ENCODE assay signal across 11 cellular contexts in the genomic region with DNA sequence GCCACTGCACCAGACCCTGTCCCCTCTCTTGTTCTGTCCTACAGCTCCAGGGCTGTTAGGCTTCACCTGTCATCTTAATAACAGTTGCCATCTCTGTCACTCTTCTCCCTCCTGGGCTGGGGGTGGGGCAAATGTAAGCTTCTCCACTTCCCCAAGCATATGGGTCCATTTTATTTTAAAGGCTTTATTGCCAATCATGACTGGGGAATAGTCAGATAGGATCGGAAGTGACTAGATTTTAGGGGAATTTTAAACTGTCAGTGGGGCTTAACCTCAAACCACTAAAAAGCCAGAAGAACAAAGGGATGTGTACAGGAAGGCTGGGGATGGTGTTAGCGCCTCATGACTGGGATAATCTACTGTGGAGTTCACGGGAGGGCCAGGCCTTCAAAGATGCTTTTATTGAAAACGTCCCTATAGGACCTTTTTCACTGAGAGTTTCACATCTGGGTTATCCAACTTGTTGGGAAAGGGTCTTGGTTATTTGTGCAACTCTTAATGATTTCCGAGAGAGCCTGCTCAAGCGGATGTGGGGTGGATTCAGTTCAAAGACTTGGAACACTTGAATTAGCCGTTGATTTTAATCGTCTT. TPM values are rescaled to one million over a fixed set of nuclear protein-coding genes. Genes with fewer than 3 reads are reported as not detected.
A peak's percentile ranks its signal among the peaks of the same experiment; 100 is the strongest.
DNase-seq lines count a peak whose midpoint lies in the region; ATAC-seq and TF ChIP-seq lines count a peak whose summit lies in the region.
"Had no signal": no experiment of that assay in that cellular context is flagged by ENCODE, and none has a peak within 500 bp of the region (broad histone marks: within the 10 kb centered on the region; RNA-seq: fewer than 3 reads in every experiment).

No MANE protein-coding gene starts in this region.

- intact Hi-C loops in A673 (cut with micrococcal nuclease; ENCODE audit: unreplicated experiment), result no loop called here

- H3K4me1 ChIP-seq in A673 (ENCODE audit: insufficient read depth, low read length, poor library complexity, severe bottlenecking), result no peaks in the 10 kb centered on the region

- no peaks in the 10 kb centered on the region for H3K27me3 Mint-ChIP-seq in activated T-helper 17 cell treated with anti-CD3 and anti-CD28 coated beads, Interleukin-2, amount 50 U/mL, for 72 hours
- no peaks in the 10 kb centered on the region for H3K27me3 Mint-ChIP-seq in nephron progenitor cell (ENCODE audit: low read depth, poor library complexity)

- peak overlapping the region; percentile 93 for H3K27ac Mint-ChIP-seq in activated T-helper 17 cell treated with anti-CD3 and anti-CD28 coated beads, Interleukin-2, amount 50 U/mL, for 72 hours
- H3K27ac Mint-ChIP-seq in nephron progenitor cell, result peak overlapping the region; percentile 27

- H3K27me3 ChIP-seq in A673 (replicated peaks; ENCODE audit: insufficient read depth, low read depth, low read length, poor library complexity), result no peaks in the 10 kb centered on the region
- H3K27me3 ChIP-seq: tibial artery had no signal

- ATAC-seq in activated T-helper 17 cell treated with anti-CD3 and anti-CD28 coated beads, Interleukin-2, amount 50 U/mL, for 72 hours (replicated peaks), result peak; percentile 57
- ATAC-seq in HG02623 (IDR thresholded peaks at IDR 0.05; ENCODE audit: unreplicated experiment), result no peak

- peaks cover 5% of the 10 kb centered on the region for H3K36me3 Mint-ChIP-seq in activated T-helper 17 cell treated with anti-CD3 and anti-CD28 coated beads, Interleukin-2, amount 50 U/mL, for 72 hours (ENCODE audit: low read depth)
- no peaks in the 10 kb centered on the region for H3K36me3 Mint-ChIP-seq in nephron progenitor cell (ENCODE audit: low read depth)

- no peak overlapping the region for H3K4me3 ChIP-seq in A673 (ENCODE audit: low read depth, low read length, poor library complexity, severe bottlenecking)
- H3K4me3 ChIP-seq: lung, tibial artery had no signal

- no peaks in the 10 kb centered on the region for H3K9me3 ChIP-seq in A673 (ENCODE audit: low read depth, low read length, poor library complexity, severe bottlenecking)
- H3K9me3 ChIP-seq: tibial artery had no signal

- CTCF ChIA-PET in A673 (lab: Charles Lee), result no interaction called here

- H3K4me1 Mint-ChIP-seq in activated T-helper 17 cell treated with anti-CD3 and anti-CD28 coated beads, Interleukin-2, amount 50 U/mL, for 72 hours, result peaks cover 61% of the 10 kb centered on the region
- peaks cover 81% of the 10 kb centered on the region for H3K4me1 Mint-ChIP-seq in nephron progenitor cell

- no TSS peak for BruUV-seq in A673 (replicated peaks; lab: Mats Ljungman, UMichigan)

- DNase-seq in COLO829 (ENCODE audit: low spot score), result peak; percentile 92
- DNase-seq in NOMO-1 treated with DMSO at 0.1 percent for 48 hours (lab: John Stamatoyannopoulos, UW; ENCODE audit: unreplicated experiment), result peak; percentile 73
- DNase-seq in nephron progenitor cell, result no peak
- no peak for DNase-seq in hepatic stellate cell (ENCODE audit: low spot score)
- DNase-seq in A673 (ENCODE audit: low spot score), result no peak
- no peak for DNase-seq in mesenteric fat pad (ENCODE audit: low spot score)
- DNase-seq: NCI-H226, tibial artery had no signal

- no peak overlapping the region for H3K27ac ChIP-seq in A673 (ENCODE audit: low read depth, low read length, poor library complexity, severe bottlenecking)
- H3K27ac ChIP-seq: tibial artery had no signal

- peak overlapping the region; percentile 67 for H3K4me3 Mint-ChIP-seq in activated T-helper 17 cell treated with anti-CD3 and anti-CD28 coated beads, Interleukin-2, amount 50 U/mL, for 72 hours
- H3K4me3 Mint-ChIP-seq in nephron progenitor cell, result no peak overlapping the region

- TF ChIP-seq CTCF in nephron progenitor cell (IDR thresholded peaks at IDR 0.05) (no peak), A673 (conservative IDR thresholded peaks at IDR 0.05; ENCODE audit: low read depth, low read length) (no peak)

- POLR2A ChIA-PET in A673 (lab: Charles Lee; ENCODE audit: low non-redundant PET), result no interaction called here

- no peaks in the 10 kb centered on the region for H3K36me3 ChIP-seq in A673 (ENCODE audit: insufficient read depth, low read length, poor library complexity, severe bottlenecking)
- H3K36me3 ChIP-seq: tibial artery had no signal

- H3K9me3 Mint-ChIP-seq in activated T-helper 17 cell treated with anti-CD3 and anti-CD28 coated beads, Interleukin-2, amount 50 U/mL, for 72 hours, result no peaks in the 10 kb centered on the region
- H3K9me3 Mint-ChIP-seq in nephron progenitor cell, result no peaks in the 10 kb centered on the region

RNA-seq across cellular contexts. Expression of gene CHST11, which starts 41.6 kb away (rescaled TPM):
- 10 to 100 TPM; 36.2 to 61.7 TPM for total RNA-seq in activated T-helper 17 cell treated with anti-CD3 and anti-CD28 coated beads, Interleukin-2, amount 50 U/mL, for 72 hours
- 1.1 and 1.5 TPM in 2 replicates for total RNA-seq in A673 (2021)
- 15.4 TPM for total RNA-seq in mesenteric fat pad

Comparison
In these comparisons a context has a peak if more than half of its experiments do, and no peak if none do; other contexts are left out.
1. DNase-seq: peak in COLO829 (single experiment) and NOMO-1 treated with DMSO at 0.1 percent for 48 hours (single experiment); none in nephron progenitor cell (single experiment), hepatic stellate cell (single experiment), A673 (single experiment) and mesenteric fat pad (single experiment).